Comparison of ENCODE assay signal across 8 cellular contexts in genomic region chr12:11855993-11856374, GRCh38.
DNase-seq lines count a peak whose midpoint lies in the region; ATAC-seq and TF ChIP-seq lines count a peak whose summit lies in the region.

No MANE protein-coding gene starts in this region.

- no peak overlapping the region for H3K4me3 Mint-ChIP-seq in mesothelial cell of epicardium

- H3K27me3 ChIP-seq in right atrium auricular region (no peaks in the 10 kb centered on the region), colonic mucosa (no peaks in the 10 kb centered on the region), aorta (ENCODE audit: control insufficient read depth in 1 of 2, insufficient read depth in 2 of 2, low read length in 1 of 2) (no peaks in the 10 kb centered on the region)

- TF ChIP-seq CTCF in right atrium auricular region (IDR thresholded peaks at IDR 0.05): no peak
- no peak for TF ChIP-seq CTCF in colonic mucosa (IDR thresholded peaks at IDR 0.05)
- no peak for TF ChIP-seq CTCF in mesothelial cell of epicardium (IDR thresholded peaks at IDR 0.05; ENCODE audit: unreplicated experiment)

- H3K4me3 ChIP-seq in right atrium auricular region (no peak overlapping the region), colonic mucosa (no peak overlapping the region), aorta (ENCODE audit: low read length in 2 of 2) (no peak overlapping the region)

- H3K4me1 ChIP-seq in right atrium auricular region: peaks cover 0 to 2% of the 10 kb centered on the region in 2 donors
- peaks cover 6% of the 10 kb centered on the region for H3K4me1 ChIP-seq in colonic mucosa
- peaks cover 0 to 2% of the 10 kb centered on the region in 2 donors for H3K4me1 ChIP-seq in aorta (ENCODE audit: control insufficient read depth in 1 of 2, insufficient read depth in 2 of 2, low read length in 2 of 2)

- no peaks in the 10 kb centered on the region for H3K27me3 Mint-ChIP-seq in mesothelial cell of epicardium (ENCODE audit: low read depth)

- peaks cover 16% of the 10 kb centered on the region for H3K36me3 ChIP-seq in right atrium auricular region
- peaks cover 75% of the 10 kb centered on the region for H3K36me3 ChIP-seq in KOPT-K1 (ENCODE audit: insufficient read depth, low read length)
- no peaks in the 10 kb centered on the region for H3K36me3 ChIP-seq in colonic mucosa
- H3K36me3 ChIP-seq in aorta (ENCODE audit: control insufficient read depth in 1 of 2, insufficient read depth in 2 of 2, low read length in 1 of 2): peaks cover 0 to 6% of the 10 kb centered on the region in 2 donors

- H3K9me3 ChIP-seq in right atrium auricular region: no peaks in the 10 kb centered on the region
- no peaks in the 10 kb centered on the region for H3K9me3 ChIP-seq in KOPT-K1 (ENCODE audit: insufficient read depth, low read length, poor library complexity, severe bottlenecking)
- H3K9me3 ChIP-seq in colonic mucosa: no peaks in the 10 kb centered on the region
- no peaks in the 10 kb centered on the region for H3K9me3 ChIP-seq in aorta (ENCODE audit: control insufficient read depth, low read length)

- no peaks in the 10 kb centered on the region for H3K9me3 Mint-ChIP-seq in mesothelial cell of epicardium

- H3K9ac ChIP-seq in colonic mucosa (ENCODE audit: low read depth in 2 of 2, low read length in 2 of 2): peak overlapping the region in 1 of 2 donors; percentile 0

- peaks cover 30% of the 10 kb centered on the region for H3K36me3 Mint-ChIP-seq in mesothelial cell of epicardium

- DNase-seq in left ventricle myocardium superior: no peak
- no peak for DNase-seq in right atrium auricular region (ENCODE audit: low spot score)
- DNase-seq in colonic mucosa: no peak
- no peak for DNase-seq in aorta
- DNase-seq in mesothelial cell of epicardium (ENCODE audit: low spot score in 2 of 2, unreplicated experiment in 2 of 2): no peak
- DNase-seq in A172 (ENCODE audit: low spot score): no peak

- ATAC-seq in left ventricle myocardium superior (peak; percentile 51), aorta (ENCODE audit: low FRiP score) (peak; percentile 7), GM21526 (IDR thresholded peaks at IDR 0.05; ENCODE audit: low FRiP score, unreplicated experiment) (no peak)

- peak overlapping the region in 1 of 2 donors; percentile 1 for H3K27ac ChIP-seq in right atrium auricular region
- H3K27ac ChIP-seq in KOPT-K1 (ENCODE audit: low read depth, low read length, poor library complexity, severe bottlenecking): peak overlapping the region; percentile 33
- peak overlapping the region; percentile 43 for H3K27ac ChIP-seq in colonic mucosa
- peak overlapping the region in 1 of 2 donors; percentile 49 for H3K27ac ChIP-seq in aorta (ENCODE audit: low read depth in 1 of 2, low read length in 2 of 2)

- H3K4me1 Mint-ChIP-seq in mesothelial cell of epicardium: peaks cover 19% of the 10 kb centered on the region

- intact Hi-C loops in left ventricle myocardium superior (cut with micrococcal nuclease) (no loop called here), colonic mucosa (cut with DNase I) (no loop called here), aorta (cut with DNase I) (no loop called here)

- no peak overlapping the region for H3K27ac Mint-ChIP-seq in mesothelial cell of epicardium

- 76 to 82% methylated on average over 4 of the region's 4 CpGs for WGBS in aorta, 2 donors
